In the genomic region with DNA sequence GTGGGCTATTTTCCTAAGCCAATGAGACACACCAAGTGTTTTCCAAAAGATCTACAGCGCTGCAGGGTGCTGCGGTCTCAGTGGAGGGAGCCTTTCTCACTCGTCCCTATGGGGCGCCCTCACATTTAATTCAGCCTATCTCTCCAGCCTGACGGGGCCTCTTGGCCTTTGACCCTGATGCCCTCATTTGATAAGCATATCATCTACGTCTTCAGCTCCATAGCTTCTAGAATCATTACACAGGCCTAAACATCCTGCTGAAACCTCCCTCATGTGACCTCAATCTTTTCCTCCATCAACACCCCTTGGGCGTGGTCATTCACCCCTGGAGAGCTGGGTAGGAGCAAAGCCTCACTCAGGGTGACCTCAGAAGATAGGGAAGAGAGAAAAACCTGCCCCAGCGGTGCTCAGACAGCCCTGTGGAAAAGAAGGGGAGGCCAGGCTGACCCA, we compare ENCODE assay signal across 1 cellular context.
TF ChIP-seq lines count a peak whose summit lies in the region.

No MANE protein-coding gene starts in this region.

TF ChIP-seq in K562, 482 proteins besides CTCF, POLR2A, EP300 and RAD21 (continued from another document and continues in another):
- TF ChIP-seq, protein P1, sequence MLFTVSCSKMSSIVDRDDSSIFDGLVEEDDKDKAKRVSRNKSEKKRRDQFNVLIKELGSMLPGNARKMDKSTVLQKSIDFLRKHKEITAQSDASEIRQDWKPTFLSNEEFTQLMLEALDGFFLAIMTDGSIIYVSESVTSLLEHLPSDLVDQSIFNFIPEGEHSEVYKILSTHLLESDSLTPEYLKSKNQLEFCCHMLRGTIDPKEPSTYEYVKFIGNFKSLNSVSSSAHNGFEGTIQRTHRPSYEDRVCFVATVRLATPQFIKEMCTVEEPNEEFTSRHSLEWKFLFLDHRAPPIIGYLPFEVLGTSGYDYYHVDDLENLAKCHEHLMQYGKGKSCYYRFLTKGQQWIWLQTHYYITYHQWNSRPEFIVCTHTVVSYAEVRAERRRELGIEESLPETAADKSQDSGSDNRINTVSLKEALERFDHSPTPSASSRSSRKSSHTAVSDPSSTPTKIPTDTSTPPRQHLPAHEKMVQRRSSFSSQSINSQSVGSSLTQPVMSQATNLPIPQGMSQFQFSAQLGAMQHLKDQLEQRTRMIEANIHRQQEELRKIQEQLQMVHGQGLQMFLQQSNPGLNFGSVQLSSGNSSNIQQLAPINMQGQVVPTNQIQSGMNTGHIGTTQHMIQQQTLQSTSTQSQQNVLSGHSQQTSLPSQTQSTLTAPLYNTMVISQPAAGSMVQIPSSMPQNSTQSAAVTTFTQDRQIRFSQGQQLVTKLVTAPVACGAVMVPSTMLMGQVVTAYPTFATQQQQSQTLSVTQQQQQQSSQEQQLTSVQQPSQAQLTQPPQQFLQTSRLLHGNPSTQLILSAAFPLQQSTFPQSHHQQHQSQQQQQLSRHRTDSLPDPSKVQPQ (CRISPR knock-in tag; IDR thresholded peaks at IDR 0.05; ENCODE audit: borderline replicate concordance), result no peak
- TF ChIP-seq ZNF134 (CRISPR knock-in tag; conservative IDR thresholded peaks at IDR 0.05) (no peak), MAZ (CRISPR knock-in tag; conservative IDR thresholded peaks at IDR 0.05 in 1 of 2, IDR thresholded peaks at IDR 0.05 in 1 of 2) (peak in 1 of 2 experiments; percentile 51; a peak in 1 of 4 replicates), RFX7 (CRISPR knock-in tag; IDR thresholded peaks at IDR 0.05) (no peak), MIER1 (IDR thresholded peaks at IDR 0.05; ENCODE audit: low read depth) (no peak), OTX1 (CRISPR knock-in tag; IDR thresholded peaks at IDR 0.05) (no peak), SMAD3 (CRISPR knock-in tag; conservative IDR thresholded peaks at IDR 0.05) (no peak; the same call in 1 of the 2 replicates), NR2C1 (IDR thresholded peaks at IDR 0.05) (peak; percentile 52; the same call in 1 of the 2 replicates), NR2C1 (tag; IDR thresholded peaks at IDR 0.05) (peak; percentile 90), ARID2 (IDR thresholded peaks at IDR 0.05) (no peak), ZNF140 (CRISPR knock-in tag; IDR thresholded peaks at IDR 0.05) (no peak), ZNF24 (IDR thresholded peaks at IDR 0.05) (no peak), BMI1 (IDR thresholded peaks at IDR 0.05; ENCODE audit: low read length) (no peak), HEY1 (CRISPR knock-in tag; IDR thresholded peaks at IDR 0.05; ENCODE audit: borderline replicate concordance) (no peak), ZNF57 (CRISPR knock-in tag; IDR thresholded peaks at IDR 0.05) (no peak), TAL1 (IDR thresholded peaks at IDR 0.05) (peak; percentile 12; the same call in 1 of the 2 replicates), FOS (IDR thresholded peaks at IDR 0.05; ENCODE audit: extremely low read depth, insufficient read length) (no peak), NR1H2 (CRISPR knock-in tag; IDR thresholded peaks at IDR 0.05) (no peak), TEAD4 (IDR thresholded peaks at IDR 0.05; ENCODE audit: low read length) (peak; percentile 26; the same call in 1 of the 2 replicates), TEAD4 (CRISPR knock-in tag; IDR thresholded peaks at IDR 0.05; ENCODE audit: borderline replicate concordance) (no peak), ZNF253 (CRISPR knock-in tag; conservative IDR thresholded peaks at IDR 0.05) (no peak), CREBBP (IDR thresholded peaks at IDR 0.05; ENCODE audit: low read depth, low read length) (no peak), TAF7 (tag; IDR thresholded peaks at IDR 0.05) (no peak), BRD9 (IDR thresholded peaks at IDR 0.05; ENCODE audit: low read depth, partially characterized antibody) (no peak), ZFX (CRISPR knock-in tag; IDR thresholded peaks at IDR 0.05) (no peak), GABPA (tag; conservative IDR thresholded peaks at IDR 0.05; ENCODE audit: low read depth) (peak; percentile 32; the same call in 1 of the 2 replicates), ZNF212 (CRISPR knock-in tag; IDR thresholded peaks at IDR 0.05) (no peak)
- TF ChIP-seq, protein P2, sequence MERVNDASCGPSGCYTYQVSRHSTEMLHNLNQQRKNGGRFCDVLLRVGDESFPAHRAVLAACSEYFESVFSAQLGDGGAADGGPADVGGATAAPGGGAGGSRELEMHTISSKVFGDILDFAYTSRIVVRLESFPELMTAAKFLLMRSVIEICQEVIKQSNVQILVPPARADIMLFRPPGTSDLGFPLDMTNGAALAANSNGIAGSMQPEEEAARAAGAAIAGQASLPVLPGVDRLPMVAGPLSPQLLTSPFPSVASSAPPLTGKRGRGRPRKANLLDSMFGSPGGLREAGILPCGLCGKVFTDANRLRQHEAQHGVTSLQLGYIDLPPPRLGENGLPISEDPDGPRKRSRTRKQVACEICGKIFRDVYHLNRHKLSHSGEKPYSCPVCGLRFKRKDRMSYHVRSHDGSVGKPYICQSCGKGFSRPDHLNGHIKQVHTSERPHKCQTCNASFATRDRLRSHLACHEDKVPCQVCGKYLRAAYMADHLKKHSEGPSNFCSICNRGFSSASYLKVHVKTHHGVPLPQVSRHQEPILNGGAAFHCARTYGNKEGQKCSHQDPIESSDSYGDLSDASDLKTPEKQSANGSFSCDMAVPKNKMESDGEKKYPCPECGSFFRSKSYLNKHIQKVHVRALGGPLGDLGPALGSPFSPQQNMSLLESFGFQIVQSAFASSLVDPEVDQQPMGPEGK (CRISPR knock-in tag; IDR thresholded peaks at IDR 0.05; ENCODE audit: borderline replicate concordance), result no peak
- TF ChIP-seq, protein P3, sequence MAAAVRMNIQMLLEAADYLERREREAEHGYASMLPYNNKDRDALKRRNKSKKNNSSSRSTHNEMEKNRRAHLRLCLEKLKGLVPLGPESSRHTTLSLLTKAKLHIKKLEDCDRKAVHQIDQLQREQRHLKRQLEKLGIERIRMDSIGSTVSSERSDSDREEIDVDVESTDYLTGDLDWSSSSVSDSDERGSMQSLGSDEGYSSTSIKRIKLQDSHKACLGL (CRISPR knock-in tag; IDR thresholded peaks at IDR 0.05; ENCODE audit: borderline replicate concordance, poor library complexity, severe bottlenecking), result no peak
- TF ChIP-seq, protein P4, sequence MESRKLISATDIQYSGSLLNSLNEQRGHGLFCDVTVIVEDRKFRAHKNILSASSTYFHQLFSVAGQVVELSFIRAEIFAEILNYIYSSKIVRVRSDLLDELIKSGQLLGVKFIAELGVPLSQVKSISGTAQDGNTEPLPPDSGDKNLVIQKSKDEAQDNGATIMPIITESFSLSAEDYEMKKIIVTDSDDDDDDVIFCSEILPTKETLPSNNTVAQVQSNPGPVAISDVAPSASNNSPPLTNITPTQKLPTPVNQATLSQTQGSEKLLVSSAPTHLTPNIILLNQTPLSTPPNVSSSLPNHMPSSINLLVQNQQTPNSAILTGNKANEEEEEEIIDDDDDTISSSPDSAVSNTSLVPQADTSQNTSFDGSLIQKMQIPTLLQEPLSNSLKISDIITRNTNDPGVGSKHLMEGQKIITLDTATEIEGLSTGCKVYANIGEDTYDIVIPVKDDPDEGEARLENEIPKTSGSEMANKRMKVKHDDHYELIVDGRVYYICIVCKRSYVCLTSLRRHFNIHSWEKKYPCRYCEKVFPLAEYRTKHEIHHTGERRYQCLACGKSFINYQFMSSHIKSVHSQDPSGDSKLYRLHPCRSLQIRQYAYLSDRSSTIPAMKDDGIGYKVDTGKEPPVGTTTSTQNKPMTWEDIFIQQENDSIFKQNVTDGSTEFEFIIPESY (CRISPR knock-in tag; IDR thresholded peaks at IDR 0.05), result no peak
- TF ChIP-seq, protein P5, sequence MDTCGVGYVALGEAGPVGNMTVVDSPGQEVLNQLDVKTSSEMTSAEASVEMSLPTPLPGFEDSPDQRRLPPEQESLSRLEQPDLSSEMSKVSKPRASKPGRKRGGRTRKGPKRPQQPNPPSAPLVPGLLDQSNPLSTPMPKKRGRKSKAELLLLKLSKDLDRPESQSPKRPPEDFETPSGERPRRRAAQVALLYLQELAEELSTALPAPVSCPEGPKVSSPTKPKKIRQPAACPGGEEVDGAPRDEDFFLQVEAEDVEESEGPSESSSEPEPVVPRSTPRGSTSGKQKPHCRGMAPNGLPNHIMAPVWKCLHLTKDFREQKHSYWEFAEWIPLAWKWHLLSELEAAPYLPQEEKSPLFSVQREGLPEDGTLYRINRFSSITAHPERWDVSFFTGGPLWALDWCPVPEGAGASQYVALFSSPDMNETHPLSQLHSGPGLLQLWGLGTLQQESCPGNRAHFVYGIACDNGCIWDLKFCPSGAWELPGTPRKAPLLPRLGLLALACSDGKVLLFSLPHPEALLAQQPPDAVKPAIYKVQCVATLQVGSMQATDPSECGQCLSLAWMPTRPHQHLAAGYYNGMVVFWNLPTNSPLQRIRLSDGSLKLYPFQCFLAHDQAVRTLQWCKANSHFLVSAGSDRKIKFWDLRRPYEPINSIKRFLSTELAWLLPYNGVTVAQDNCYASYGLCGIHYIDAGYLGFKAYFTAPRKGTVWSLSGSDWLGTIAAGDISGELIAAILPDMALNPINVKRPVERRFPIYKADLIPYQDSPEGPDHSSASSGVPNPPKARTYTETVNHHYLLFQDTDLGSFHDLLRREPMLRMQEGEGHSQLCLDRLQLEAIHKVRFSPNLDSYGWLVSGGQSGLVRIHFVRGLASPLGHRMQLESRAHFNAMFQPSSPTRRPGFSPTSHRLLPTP (IDR thresholded peaks at IDR 0.05; ENCODE audit: borderline replicate concordance, extremely low read depth, insufficient read length), result no peak
- TF ChIP-seq, protein P6, sequence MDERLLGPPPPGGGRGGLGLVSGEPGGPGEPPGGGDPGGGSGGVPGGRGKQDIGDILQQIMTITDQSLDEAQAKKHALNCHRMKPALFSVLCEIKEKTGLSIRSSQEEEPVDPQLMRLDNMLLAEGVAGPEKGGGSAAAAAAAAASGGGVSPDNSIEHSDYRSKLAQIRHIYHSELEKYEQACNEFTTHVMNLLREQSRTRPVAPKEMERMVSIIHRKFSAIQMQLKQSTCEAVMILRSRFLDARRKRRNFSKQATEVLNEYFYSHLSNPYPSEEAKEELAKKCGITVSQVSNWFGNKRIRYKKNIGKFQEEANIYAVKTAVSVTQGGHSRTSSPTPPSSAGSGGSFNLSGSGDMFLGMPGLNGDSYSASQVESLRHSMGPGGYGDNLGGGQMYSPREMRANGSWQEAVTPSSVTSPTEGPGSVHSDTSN (CRISPR knock-in tag; IDR thresholded peaks at IDR 0.05; ENCODE audit: low read depth), result no peak
- TF ChIP-seq, protein P6 (tag; conservative IDR thresholded peaks at IDR 0.05; ENCODE audit: low read depth), result no peak; the same call in 1 of the 2 replicates
- TF ChIP-seq, protein P7, sequence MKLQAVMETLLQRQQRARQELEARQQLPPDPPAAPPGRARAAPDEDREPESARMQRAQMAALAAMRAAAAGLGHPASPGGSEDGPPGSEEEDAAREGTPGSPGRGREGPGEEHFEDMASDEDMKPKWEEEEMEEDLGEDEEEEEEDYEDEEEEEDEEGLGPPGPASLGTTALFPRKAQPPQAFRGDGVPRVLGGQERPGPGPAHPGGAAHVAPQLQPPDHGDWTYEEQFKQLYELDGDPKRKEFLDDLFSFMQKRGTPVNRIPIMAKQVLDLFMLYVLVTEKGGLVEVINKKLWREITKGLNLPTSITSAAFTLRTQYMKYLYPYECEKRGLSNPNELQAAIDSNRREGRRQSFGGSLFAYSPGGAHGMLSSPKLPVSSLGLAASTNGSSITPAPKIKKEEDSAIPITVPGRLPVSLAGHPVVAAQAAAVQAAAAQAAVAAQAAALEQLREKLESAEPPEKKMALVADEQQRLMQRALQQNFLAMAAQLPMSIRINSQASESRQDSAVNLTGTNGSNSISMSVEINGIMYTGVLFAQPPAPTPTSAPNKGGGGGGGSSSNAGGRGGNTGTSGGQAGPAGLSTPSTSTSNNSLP (IDR thresholded peaks at IDR 0.05; ENCODE audit: borderline replicate concordance, low read depth, low read length), result no peak
- TF ChIP-seq, protein P8, sequence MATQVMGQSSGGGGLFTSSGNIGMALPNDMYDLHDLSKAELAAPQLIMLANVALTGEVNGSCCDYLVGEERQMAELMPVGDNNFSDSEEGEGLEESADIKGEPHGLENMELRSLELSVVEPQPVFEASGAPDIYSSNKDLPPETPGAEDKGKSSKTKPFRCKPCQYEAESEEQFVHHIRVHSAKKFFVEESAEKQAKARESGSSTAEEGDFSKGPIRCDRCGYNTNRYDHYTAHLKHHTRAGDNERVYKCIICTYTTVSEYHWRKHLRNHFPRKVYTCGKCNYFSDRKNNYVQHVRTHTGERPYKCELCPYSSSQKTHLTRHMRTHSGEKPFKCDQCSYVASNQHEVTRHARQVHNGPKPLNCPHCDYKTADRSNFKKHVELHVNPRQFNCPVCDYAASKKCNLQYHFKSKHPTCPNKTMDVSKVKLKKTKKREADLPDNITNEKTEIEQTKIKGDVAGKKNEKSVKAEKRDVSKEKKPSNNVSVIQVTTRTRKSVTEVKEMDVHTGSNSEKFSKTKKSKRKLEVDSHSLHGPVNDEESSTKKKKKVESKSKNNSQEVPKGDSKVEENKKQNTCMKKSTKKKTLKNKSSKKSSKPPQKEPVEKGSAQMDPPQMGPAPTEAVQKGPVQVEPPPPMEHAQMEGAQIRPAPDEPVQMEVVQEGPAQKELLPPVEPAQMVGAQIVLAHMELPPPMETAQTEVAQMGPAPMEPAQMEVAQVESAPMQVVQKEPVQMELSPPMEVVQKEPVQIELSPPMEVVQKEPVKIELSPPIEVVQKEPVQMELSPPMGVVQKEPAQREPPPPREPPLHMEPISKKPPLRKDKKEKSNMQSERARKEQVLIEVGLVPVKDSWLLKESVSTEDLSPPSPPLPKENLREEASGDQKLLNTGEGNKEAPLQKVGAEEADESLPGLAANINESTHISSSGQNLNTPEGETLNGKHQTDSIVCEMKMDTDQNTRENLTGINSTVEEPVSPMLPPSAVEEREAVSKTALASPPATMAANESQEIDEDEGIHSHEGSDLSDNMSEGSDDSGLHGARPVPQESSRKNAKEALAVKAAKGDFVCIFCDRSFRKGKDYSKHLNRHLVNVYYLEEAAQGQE (CRISPR knock-in tag; IDR thresholded peaks at IDR 0.05; ENCODE audit: low read depth), result no peak
- TF ChIP-seq, protein P9, sequence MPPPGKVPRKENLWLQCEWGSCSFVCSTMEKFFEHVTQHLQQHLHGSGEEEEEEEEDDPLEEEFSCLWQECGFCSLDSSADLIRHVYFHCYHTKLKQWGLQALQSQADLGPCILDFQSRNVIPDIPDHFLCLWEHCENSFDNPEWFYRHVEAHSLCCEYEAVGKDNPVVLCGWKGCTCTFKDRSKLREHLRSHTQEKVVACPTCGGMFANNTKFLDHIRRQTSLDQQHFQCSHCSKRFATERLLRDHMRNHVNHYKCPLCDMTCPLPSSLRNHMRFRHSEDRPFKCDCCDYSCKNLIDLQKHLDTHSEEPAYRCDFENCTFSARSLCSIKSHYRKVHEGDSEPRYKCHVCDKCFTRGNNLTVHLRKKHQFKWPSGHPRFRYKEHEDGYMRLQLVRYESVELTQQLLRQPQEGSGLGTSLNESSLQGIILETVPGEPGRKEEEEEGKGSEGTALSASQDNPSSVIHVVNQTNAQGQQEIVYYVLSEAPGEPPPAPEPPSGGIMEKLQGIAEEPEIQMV (tag; conservative IDR thresholded peaks at IDR 0.05; ENCODE audit: low read depth), result no peak
